3 cellular contexts compared by ENCODE assay signal in genomic region chrX:132933170-132933569, GRCh38.
A peak's percentile ranks its signal among the peaks of the same experiment; 100 is the strongest.
TF ChIP-seq lines count a peak whose summit lies in the region.

No MANE protein-coding gene starts in this region.

TF ChIP-seq in IMR-90, 13 proteins besides CTCF, POLR2A, EP300 and RAD21:
- TF ChIP-seq RCOR1 (IDR thresholded peaks at IDR 0.05; ENCODE audit: insufficient replicate concordance, low read length) = no peak
- TF ChIP-seq CEBPB (IDR thresholded peaks at IDR 0.05; ENCODE audit: low read depth, low read length) = peak; percentile 84
- TF ChIP-seq NFE2L2 (IDR thresholded peaks at IDR 0.05; ENCODE audit: low read depth, low read length) = no peak

TF ChIP-seq in Ishikawa, 13 proteins besides CTCF, POLR2A, EP300 and RAD21:
- no peak for TF ChIP-seq EGR1 (IDR thresholded peaks at IDR 0.05)
- no peak for TF ChIP-seq FOXM1 (IDR thresholded peaks at IDR 0.05; ENCODE audit: borderline replicate concordance, low read depth)
- TF ChIP-seq YY1 (IDR thresholded peaks at IDR 0.05; ENCODE audit: low read depth) = no peak
- peak; percentile 30; the same call in 1 of the 2 replicates for TF ChIP-seq CEBPB (IDR thresholded peaks at IDR 0.05)

TF ChIP-seq in K562, 482 proteins besides CTCF, POLR2A, EP300 and RAD21:
- no peak for TF ChIP-seq SIN3B (IDR thresholded peaks at IDR 0.05; ENCODE audit: low read depth)
- TF ChIP-seq ZNF224 (CRISPR knock-in tag; IDR thresholded peaks at IDR 0.05) = no peak
- TF ChIP-seq ZNF121 (CRISPR knock-in tag; conservative IDR thresholded peaks at IDR 0.05) = no peak
- no peak for TF ChIP-seq GATAD2B (IDR thresholded peaks at IDR 0.05; ENCODE audit: borderline replicate concordance)
- no peak for TF ChIP-seq SLC30A9 (CRISPR knock-in tag; IDR thresholded peaks at IDR 0.05)
- TF ChIP-seq CEBPB (tag; IDR thresholded peaks at IDR 0.05) = peak; percentile 42
- no peak for TF ChIP-seq CEBPG (CRISPR knock-in tag; IDR thresholded peaks at IDR 0.05)
- TF ChIP-seq CEBPG (tag; conservative IDR thresholded peaks at IDR 0.05 in 1 of 2, IDR thresholded peaks at IDR 0.05 in 1 of 2) = peak in 1 of 2 experiments; percentile 59; a peak in 1 of 4 replicates
- no peak for TF ChIP-seq RNF219 (CRISPR knock-in tag; IDR thresholded peaks at IDR 0.05)
- no peak for TF ChIP-seq PATZ1 (CRISPR knock-in tag; IDR thresholded peaks at IDR 0.05; ENCODE audit: borderline replicate concordance)
- no peak for TF ChIP-seq NBN (IDR thresholded peaks at IDR 0.05; ENCODE audit: low read depth)
